11 cellular contexts compared by ENCODE assay signal in the genomic region with DNA sequence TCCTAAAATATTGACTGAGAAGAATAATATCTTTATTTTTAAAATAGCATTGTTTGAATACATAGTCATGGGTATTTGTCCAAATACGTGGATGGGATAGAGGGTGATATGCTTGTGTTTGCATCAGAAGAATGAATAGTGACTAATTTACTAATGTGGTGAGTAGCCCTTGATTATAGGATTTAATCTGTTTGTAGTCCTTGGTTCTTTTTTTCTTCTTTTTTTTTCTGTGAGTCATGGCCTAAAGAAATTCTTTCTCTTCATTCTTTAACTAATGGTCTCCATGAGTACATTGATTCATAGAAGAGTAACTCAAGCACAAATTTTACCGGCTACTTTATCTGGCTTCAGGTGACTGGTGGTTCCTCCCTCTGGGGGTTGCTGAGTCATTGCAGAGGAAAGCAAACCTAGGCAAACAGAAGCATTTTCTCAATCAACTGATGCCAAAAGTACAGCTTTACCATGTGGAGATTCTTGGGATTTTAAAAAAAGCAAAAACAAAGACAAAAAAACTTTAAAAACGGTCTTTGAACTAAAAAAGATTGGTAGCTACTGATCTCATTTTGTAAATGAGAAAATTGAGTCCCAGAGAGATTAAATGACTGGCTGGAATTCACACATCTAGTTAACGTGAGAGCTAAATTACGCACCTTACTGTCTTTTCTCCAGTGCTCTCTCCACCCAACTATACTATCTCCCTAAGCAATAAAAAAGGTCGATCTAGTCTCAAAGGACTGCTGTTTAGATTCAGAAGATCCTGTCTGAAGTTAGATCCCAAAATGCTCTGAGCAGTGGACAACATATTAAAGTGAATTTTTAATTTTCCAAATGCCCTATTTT. TPM values are rescaled to one million over a fixed set of nuclear protein-coding genes. Genes with fewer than 3 reads are reported as not detected.
A peak's percentile ranks its signal among the peaks of the same experiment; 100 is the strongest.
DNase-seq lines count a peak whose midpoint lies in the region; ATAC-seq and TF ChIP-seq lines count a peak whose summit lies in the region.
"Had no signal": no experiment of that assay in that cellular context is flagged by ENCODE, and none has a peak within 500 bp of the region (broad histone marks: within the 10 kb centered on the region; RNA-seq: fewer than 3 reads in every experiment).

No MANE protein-coding gene starts in this region.

- intact Hi-C loops in PC-9 (cut with micrococcal nuclease; ENCODE audit: unreplicated experiment) = loop anchor here (2.0 kb wide), 2 partner anchors 217 to 361 kb away; partner anchors contain the start of gene ZZZ3
- intact Hi-C loops in left colon (cut with DNase I, micrococcal nuclease) = no loop called here

- no peaks in the 10 kb centered on the region for H3K27me3 ChIP-seq in PC-9 (ENCODE audit: insufficient read depth, low read depth)
- H3K27me3 ChIP-seq in fibroblast of lung (ENCODE audit: control insufficient read depth, insufficient read depth, low read length) = no peaks in the 10 kb centered on the region

- H3K4me2 ChIP-seq in PC-9 (peak overlapping the region; percentile 57), fibroblast of lung (ENCODE audit: extremely low read depth, insufficient read depth, low read length) (no peak overlapping the region)

- H3K79me2 ChIP-seq in PC-9 (ENCODE audit: low read depth) (no peaks in the 10 kb centered on the region), fibroblast of lung (ENCODE audit: control insufficient read depth, insufficient read depth, low read length) (no peaks in the 10 kb centered on the region)

- TSS peak; percentile 94 for BruUV-seq in PC-9 (replicated peaks; lab: Mats Ljungman, UMichigan)

- H3K36me3 ChIP-seq in PC-9 (ENCODE audit: low read depth) (no peaks in the 10 kb centered on the region), fibroblast of lung (ENCODE audit: control insufficient read depth, insufficient read depth, low read length) (no peaks in the 10 kb centered on the region)

- no peak for ATAC-seq in GM21526 (IDR thresholded peaks at IDR 0.05; ENCODE audit: low FRiP score, unreplicated experiment)
- no peak for ATAC-seq in left colon
- ATAC-seq in left lobe of liver = no peak

- H4K20me1 ChIP-seq in PC-9 (ENCODE audit: insufficient read depth) (no peaks in the 10 kb centered on the region), fibroblast of lung (ENCODE audit: control insufficient read depth, extremely low read depth, insufficient read depth, low read length) (no peaks in the 10 kb centered on the region)

- TF ChIP-seq CTCF in PC-9 (conservative IDR thresholded peaks at IDR 0.05) (no peak), fibroblast of lung (conservative IDR thresholded peaks at IDR 0.05 in 1 of 2, IDR thresholded peaks at IDR 0.05 in 1 of 2; ENCODE audit: low read depth in 1 of 2, low read length in 2 of 2) (no peak)

- H3K9me3 ChIP-seq in PC-9 (ENCODE audit: insufficient read depth, low read depth) = peaks cover 20% of the 10 kb centered on the region
- H3K9me3 ChIP-seq in fibroblast of lung (ENCODE audit: control insufficient read depth, insufficient read depth, low read depth, low read length) = no peaks in the 10 kb centered on the region

- DNase-seq in DMS 273 (lab: John Stamatoyannopoulos, UW; ENCODE audit: unreplicated experiment) (peak; percentile 32), DMS 273 treated with DMSO at 0.1 percent for 48 hours (lab: John Stamatoyannopoulos, UW) (no peak), PC-9 (peak; percentile 64 to 99), fibroblast of lung (ENCODE audit: low read depth in 2 of 2) (peak; percentile 47 to 95), renal cortical epithelial cell (ENCODE audit: low read depth) (peak; percentile 100), left colon (no peak), left lobe of liver (ENCODE audit: low spot score) (no peak)
- DNase-seq: cerebellar nuclear complex, NCI-H82 had no signal

- H3K4me3 ChIP-seq in PC-9 = peak overlapping the region; percentile 28; the same call in 1 of the 2 replicates
- H3K4me3 ChIP-seq in fibroblast of lung (replicated peaks in 1 of 4; ENCODE audit: control extremely low read depth in 1 of 4, insufficient read depth in 1 of 4, low read depth in 3 of 4, low read length in 4 of 4) = no peak overlapping the region

- peaks cover 25% of the 10 kb centered on the region for H3F3A ChIP-seq in PC-9 (ENCODE audit: insufficient read depth, low read depth)

- H3K9ac ChIP-seq in fibroblast of lung (ENCODE audit: insufficient read depth, low read length) = no peak overlapping the region

- peaks cover 30% of the 10 kb centered on the region for H3K4me1 ChIP-seq in PC-9 (replicated peaks; ENCODE audit: insufficient read depth)
- H3K4me1 ChIP-seq in fibroblast of lung (ENCODE audit: control insufficient read depth, extremely low read depth, insufficient read depth, low read length) = peaks cover 13% of the 10 kb centered on the region

- no peaks in the 10 kb centered on the region for H3K9me2 ChIP-seq in PC-9 (ENCODE audit: insufficient read depth)

- POLR2A ChIA-PET in PC-9 (lab: Charles Lee; ENCODE audit: unreplicated experiment) = interaction anchor here (0.6 kb wide), 1 partner anchor 1781 kb away, joined by 3 read pairs; no protein-coding TSS in a partner anchor

- CTCF ChIA-PET in PC-9 (lab: Charles Lee) = no interaction called here

- H3K27ac ChIP-seq in PC-9 = peak overlapping the region; percentile 91
- H3K27ac ChIP-seq in fibroblast of lung (ENCODE audit: insufficient read depth, low read length) = peak overlapping the region; percentile 43
- H3K27ac ChIP-seq: 22Rv1 had no signal

- H2AFZ ChIP-seq in PC-9 (peak overlapping the region; percentile 77), fibroblast of lung (ENCODE audit: low read length) (no peak overlapping the region)

RNA-seq across cellular contexts. Expression of gene AK5, which starts 40.5 kb away (rescaled TPM):
- total RNA-seq in PC-9 (2021) = 0.28 and 1.2 TPM in 2 replicates
- total RNA-seq in fibroblast of lung = 21.6 and 87.7 TPM in 2 replicates
- 37.9 and 67.6 TPM in 2 replicates for polyA plus RNA-seq in fibroblast of lung
- 36.2 and 62.7 TPM in 2 replicates for polyA plus RNA-seq in fibroblast of lung (2012)
- polyA minus RNA-seq in fibroblast of lung (ENCODE audit: low replicate concordance) = 19.7 and 24.9 TPM in 2 replicates
- 15.6 and 27.4 TPM in 2 replicates for total RNA-seq in renal cortical epithelial cell
- under 1 TPM; 0.36 to 0.43 TPM for total RNA-seq in left colon
- total RNA-seq in left lobe of liver = 0.15 TPM

Comparison
In these comparisons a context has a peak if more than half of its experiments do, and no peak if none do; other contexts are left out.
1. DNase-seq: peak in DMS 273 (single experiment), PC-9 (2 of 2), fibroblast of lung (2 of 2) and renal cortical epithelial cell (single experiment); none in DMS 273 treated with DMSO at 0.1 percent for 48 hours (single experiment), left colon (0 of 2) and left lobe of liver (single experiment).